18 cellular contexts compared by ENCODE assay signal in the genomic region with DNA sequence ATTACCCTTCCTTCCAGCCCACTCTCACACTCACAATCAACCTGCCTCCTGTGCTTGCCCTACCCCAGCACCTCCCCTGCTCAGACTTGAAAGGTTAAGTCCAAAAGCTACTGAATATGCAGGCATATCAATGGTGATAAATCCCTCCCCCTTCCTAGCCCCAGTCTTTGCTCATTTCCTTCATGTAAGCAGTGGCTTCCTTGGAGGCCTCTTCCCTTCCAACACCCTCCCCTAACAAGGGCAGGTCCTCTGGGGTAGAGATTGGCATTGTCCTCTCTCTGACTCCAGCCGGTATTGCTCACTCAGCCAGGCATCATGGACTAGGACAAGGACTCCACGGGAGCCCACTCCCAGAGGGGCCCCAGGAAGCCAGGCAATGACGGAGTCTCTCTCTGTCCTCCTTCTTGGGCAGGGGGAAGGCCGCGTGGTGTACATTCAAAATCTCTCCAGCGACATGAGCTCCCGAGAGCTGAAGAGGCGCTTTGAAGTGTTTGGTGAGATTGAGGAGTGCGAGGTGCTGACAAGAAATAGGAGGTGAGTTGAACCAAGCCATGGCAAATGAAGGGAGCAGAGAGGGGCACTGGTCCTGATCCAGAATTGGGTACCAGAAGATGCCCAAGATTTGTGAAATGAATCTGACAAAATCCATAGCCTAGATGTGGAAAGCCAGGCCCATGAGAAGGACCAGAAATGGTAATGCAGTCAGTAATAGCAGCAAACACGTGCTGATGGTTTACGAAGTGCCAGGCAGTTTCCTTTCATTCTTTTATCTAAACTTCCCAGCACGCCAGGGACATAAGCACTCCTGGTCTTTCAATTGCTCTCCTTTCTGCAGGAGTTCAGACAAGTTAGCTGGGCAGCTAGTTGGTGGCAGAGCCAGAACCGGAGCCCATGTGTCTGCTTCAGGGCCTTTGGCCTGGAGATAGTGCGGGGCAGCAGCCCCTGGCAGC.
"Had no signal": no experiment of that assay in that cellular context is flagged by ENCODE, and none has a peak within 500 bp of the region (broad histone marks: within the 10 kb centered on the region; RNA-seq: fewer than 3 reads in every experiment).

No MANE protein-coding gene starts in this region.

- H3K4me1 ChIP-seq: prostate gland, right lobe of liver, SJCRH30, suprapubic skin had no signal

- H3K27me3 Mint-ChIP-seq: activated naive CD8-positive, alpha-beta T cell; stimulated activated naive CD8-positive, alpha-beta T cell treated with anti-CD3 and anti-CD28 coated beads, Interleukin-15, amount 100 ng/mL, for 72 hours had no signal

- H3K9me3 ChIP-seq: prostate gland, right lobe of liver, SJCRH30, suprapubic skin had no signal

- H3K27ac ChIP-seq: cardiac muscle cell, prostate gland, right lobe of liver, SJCRH30, suprapubic skin had no signal

- DNase-seq: activated CD4-positive, alpha-beta T cell treated with anti-CD3 and anti-CD28 coated beads, Interleukin-2, amount 50 U/mL, for 1 hour; activated gamma-delta T cell; activated T-cell treated with anti-CD3 and anti-CD28 coated beads, Interleukin-2, amount 50 U/mL, for 72 hours; endodermal cell; erythroblast; foreskin melanocyte; kidney glomerular epithelial cell; nephron progenitor cell; right lobe of liver; SJCRH30; small intestine; stimulated activated CD4-positive, alpha-beta T cell treated with anti-CD3 and anti-CD28 coated beads, Interleukin-4, amount 100 ng/mL, for 1 hour; stimulated activated naive CD8-positive, alpha-beta T cell treated with anti-CD3 and anti-CD28 coated beads, Interleukin-15, amount 100 ng/mL, for 72 hours; T1000 had no signal

- H3K36me3 ChIP-seq: cardiac muscle cell, prostate gland had no signal

- H3K27me3 ChIP-seq: cardiac muscle cell, right lobe of liver, SJCRH30, suprapubic skin had no signal

- H3K4me3 Mint-ChIP-seq: activated naive CD8-positive, alpha-beta T cell; activated T-cell treated with anti-CD3 and anti-CD28 coated beads, Interleukin-2, amount 50 U/mL, for 72 hours; endodermal cell; nephron progenitor cell; stimulated activated naive CD8-positive, alpha-beta T cell treated with anti-CD3 and anti-CD28 coated beads, Interleukin-15, amount 100 ng/mL, for 72 hours had no signal

- H3K27ac Mint-ChIP-seq: activated naive CD8-positive, alpha-beta T cell; activated T-cell treated with anti-CD3 and anti-CD28 coated beads, Interleukin-2, amount 50 U/mL, for 72 hours; endodermal cell; nephron progenitor cell had no signal

- H3K4me1 Mint-ChIP-seq: stimulated activated naive CD8-positive, alpha-beta T cell treated with anti-CD3 and anti-CD28 coated beads, Interleukin-15, amount 100 ng/mL, for 72 hours had no signal

- H3K9me3 Mint-ChIP-seq: activated T-cell treated with anti-CD3 and anti-CD28 coated beads, Interleukin-2, amount 50 U/mL, for 72 hours; endodermal cell; nephron progenitor cell; stimulated activated naive CD8-positive, alpha-beta T cell treated with anti-CD3 and anti-CD28 coated beads, Interleukin-15, amount 100 ng/mL, for 72 hours had no signal

- H3K4me3 ChIP-seq: cardiac muscle cell, prostate gland, right lobe of liver, SJCRH30, suprapubic skin had no signal
